Comparison of ENCODE assay signal across 19 cellular contexts in the genomic region with DNA sequence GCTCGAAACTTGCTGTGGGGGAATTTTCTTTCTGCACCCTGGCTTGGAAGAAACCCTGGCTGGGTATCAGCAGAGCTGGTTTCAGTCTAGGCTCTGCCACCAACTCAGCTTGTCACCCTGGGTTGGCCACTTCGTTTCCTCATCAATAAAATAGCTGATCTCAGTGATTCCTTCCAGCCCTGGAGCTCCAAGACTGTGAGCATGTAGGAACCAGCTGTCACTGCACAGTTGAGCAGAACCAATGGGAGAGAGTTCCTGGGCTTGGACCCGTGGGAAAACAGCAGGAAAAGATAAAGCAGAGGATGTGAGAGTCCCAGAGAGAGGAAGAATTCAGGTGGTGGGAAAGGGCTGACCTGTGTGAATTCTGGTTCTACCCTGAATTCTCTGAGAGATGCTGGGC.
"Had no signal": no experiment of that assay in that cellular context is flagged by ENCODE, and none has a peak within 500 bp of the region (broad histone marks: within the 10 kb centered on the region; RNA-seq: fewer than 3 reads in every experiment).

No MANE protein-coding gene starts in this region.

- H3K27me3 ChIP-seq: dorsolateral prefrontal cortex, right atrium auricular region, stomach, transverse colon had no signal

- ATAC-seq: esophagus mucosa; left cardiac atrium; left ventricle myocardium superior; mucosa of descending colon; naive thymus-derived CD8-positive, alpha-beta T cell had no signal

- DNase-seq: cortex of kidney; dorsolateral prefrontal cortex; effector CD8-positive, alpha-beta T cell; immature natural killer cell; kidney; left cardiac atrium; left ventricle myocardium superior; mucosa of descending colon; naive thymus-derived CD8-positive, alpha-beta T cell; posterior cingulate gyrus; small intestine; stimulated activated CD4-positive, alpha-beta T cell treated with anti-CD3 and anti-CD28 coated beads, Interleukin-12 subunit alpha, Interleukin-12 subunit beta, amount 100 ng/mL, for 4 hours; stimulated activated naive CD4-positive, alpha-beta T cell; stomach; substantia nigra; transverse colon had no signal

- H3K9me3 ChIP-seq: mucosa of descending colon, right atrium auricular region, stomach, thoracic aorta, transverse colon had no signal

- H3K4me1 ChIP-seq: right atrium auricular region, stomach, transverse colon had no signal

- H3K4me3 ChIP-seq: dorsolateral prefrontal cortex, mucosa of descending colon, right atrium auricular region, stomach, thoracic aorta, transverse colon had no signal

- H3K36me3 ChIP-seq: right atrium auricular region, stomach, thoracic aorta, transverse colon had no signal

- H3K27ac ChIP-seq: dorsolateral prefrontal cortex, right atrium auricular region, stomach, thoracic aorta, transverse colon had no signal
